ENCODE assay signal across 25 cellular contexts in genomic region chr15:97893988-97894387, GRCh38.
A peak's percentile ranks its signal among the peaks of the same experiment; 100 is the strongest.
DNase-seq lines count a peak whose midpoint lies in the region; ATAC-seq, FAIRE-seq and TF ChIP-seq lines count a peak whose summit lies in the region.
"Had no signal": no experiment of that assay in that cellular context is flagged by ENCODE, and none has a peak within 500 bp of the region (broad histone marks: within the 10 kb centered on the region; RNA-seq: fewer than 3 reads in every experiment).

No MANE protein-coding gene starts in this region.

- H3K79me2 ChIP-seq in HepG2 (ENCODE audit: insufficient read depth, low read length) (no peaks in the 10 kb centered on the region), K562 (ENCODE audit: control insufficient read depth, insufficient read depth, low read length) (no peaks in the 10 kb centered on the region)

- 25% methylated on average over 5 of the region's 5 CpGs for WGBS in HepG2 (ENCODE audit: low lambda C conversion rate)
- 30% methylated on average over 5 of the region's 5 CpGs for WGBS in right lobe of liver (ENCODE audit: insufficient coverage, low coverage, low lambda C conversion rate, missing lambda C conversion rate)
- WGBS in K562 (ENCODE audit: insufficient coverage, low coverage, missing lambda C conversion rate), result 2% methylated on average over 5 of the region's 5 CpGs

- H2AFZ ChIP-seq in HepG2 (ENCODE audit: low read length) (no peak overlapping the region), K562 (ENCODE audit: low read depth, low read length) (0 out of 2 replicates have a peak overlapping the region, but pooled peaks have one; percentile 28)

- H3K4me3 ChIP-seq in HepG2 (replicated peaks in 1 of 3; ENCODE audit: insufficient read depth in 1 of 3, low read depth in 2 of 3, low read length in 3 of 3), result no peak overlapping the region
- H3K4me3 ChIP-seq in right lobe of liver, result no peak overlapping the region
- H3K4me3 ChIP-seq in K562, result no peak overlapping the region
- H3K4me3 ChIP-seq in right atrium auricular region, result no peak overlapping the region
- H3K4me3 ChIP-seq: left ventricle myocardium inferior, psoas muscle, skin epidermis, upper lobe of right lung had no signal

- H3K27ac ChIP-seq in HepG2 (ENCODE audit: extremely low read length, insufficient read depth, low read length) (no peak overlapping the region), right lobe of liver (no peak overlapping the region), K562 (ENCODE audit: extremely low read depth, low read depth, low read length) (no peak overlapping the region), right atrium auricular region (no peak overlapping the region)
- H3K27ac ChIP-seq: left ventricle myocardium inferior, psoas muscle, skin epidermis, upper lobe of right lung had no signal

- intact Hi-C loops in HepG2 (cut with micrococcal nuclease; ENCODE audit: unreplicated experiment) (no loop called here), right lobe of liver (cut with DNase I) (no loop called here), K562 (cut with micrococcal nuclease) (no loop called here)

- H3K27me3 ChIP-seq in HepG2 (ENCODE audit: control insufficient read depth in 1 of 2, insufficient read depth in 2 of 2, low read length in 2 of 2) (no peaks in the 10 kb centered on the region; a peak in 1 of 5 replicates), right lobe of liver (no peaks in the 10 kb centered on the region), K562 (ENCODE audit: control insufficient read depth in 2 of 2, insufficient read depth in 2 of 2, low read length in 2 of 2) (peaks cover 0 to 11% of the 10 kb centered on the region in 2 experiments; a peak in 3 of 5 replicates), right atrium auricular region (no peaks in the 10 kb centered on the region)
- H3K27me3 ChIP-seq: upper lobe of right lung had no signal

- DNase-seq in HepG2 (ENCODE audit: low spot score) (no peak), right lobe of liver (no peak), NCI-H774 (lab: John Stamatoyannopoulos, UW) (peak; percentile 41), K562 (ENCODE audit: extremely low read depth in 1 of 4, low spot score in 3 of 4) (no peak), T1000 (lab: John Stamatoyannopoulos, UW) (no peak), right atrium auricular region (ENCODE audit: low spot score) (no peak)
- DNase-seq: activated CD4-positive, alpha-beta T cell treated with anti-CD3 and anti-CD28 coated beads for 48 hours; activated gamma-delta T cell treated with Interleukin-2 at 50 U/mL for 16 hours; activated T-cell treated with anti-CD3 and anti-CD28 coated beads, Interleukin-2, amount 50 U/mL, for 24 hours; DMS79; foreskin melanocyte; GF-D8; left ventricle myocardium inferior; naive thymus-derived CD4-positive, alpha-beta T cell; NCI-H1694; nucleus accumbens; psoas muscle; stimulated activated CD4-positive, alpha-beta T cell treated with anti-CD3 and anti-CD28 coated beads, Interleukin-2, amount 100 ng/mL, for 24 hours; substantia nigra; upper lobe of right lung had no signal

- POLR2A ChIA-PET in HepG2 (lab: Yijun Ruan, JAX) (no interaction called here), K562 (lab: Yijun Ruan, JAX) (no interaction called here)

- TF ChIP-seq RAD21 in HepG2 (CRISPR knock-in tag; IDR thresholded peaks at IDR 0.05) (no peak), K562 (CRISPR knock-in tag; conservative IDR thresholded peaks at IDR 0.05 in 1 of 2, IDR thresholded peaks at IDR 0.05 in 1 of 2) (no peak)

- TF ChIP-seq CTCF in HepG2 (CRISPR knock-in tag; IDR thresholded peaks at IDR 0.05) (no peak), right lobe of liver (IDR thresholded peaks at IDR 0.05) (no peak), K562 (IDR thresholded peaks at IDR 0.05 in 2 of 3, conservative IDR thresholded peaks at IDR 0.05 in 1 of 3; ENCODE audit: insufficient read depth in 2 of 3, low read depth in 1 of 3, low read length in 3 of 3) (no peak), right atrium auricular region (IDR thresholded peaks at IDR 0.05) (no peak)

- H3K36me3 ChIP-seq in HepG2 (replicated peaks in 1 of 2; ENCODE audit: control insufficient read depth in 1 of 2, insufficient read depth in 2 of 2, low read length in 2 of 2) (no peaks in the 10 kb centered on the region), right lobe of liver (no peaks in the 10 kb centered on the region), K562 (ENCODE audit: control insufficient read depth, insufficient read depth, low read length) (no peaks in the 10 kb centered on the region), right atrium auricular region (no peaks in the 10 kb centered on the region)
- H3K36me3 ChIP-seq: left ventricle myocardium inferior, upper lobe of right lung had no signal

- no peak for TF ChIP-seq EP300 in HepG2 (IDR thresholded peaks at IDR 0.05; ENCODE audit: low read depth in 2 of 2, low read length in 2 of 2)
- TF ChIP-seq EP300 in HepG2 (CRISPR knock-in tag; IDR thresholded peaks at IDR 0.05; ENCODE audit: borderline replicate concordance), result no peak
- no peak for TF ChIP-seq EP300 in K562 (IDR thresholded peaks at IDR 0.05; ENCODE audit: low read length)

- ATAC-seq in HepG2, result no peak
- no peak for ATAC-seq in right lobe of liver
- no peak; the same call in 2 of the 3 replicates for ATAC-seq in K562
- no peak for ATAC-seq in GM19351 (IDR thresholded peaks at IDR 0.05; ENCODE audit: unreplicated experiment)
- ATAC-seq in GM21390 (IDR thresholded peaks at IDR 0.05; ENCODE audit: unreplicated experiment), result no peak
- ATAC-seq: naive thymus-derived CD4-positive, alpha-beta T cell; psoas muscle; SK-N-SH treated with all-trans-retinoic acid at 6 μM for 48 hours; upper lobe of right lung had no signal

- H3K9me3 ChIP-seq in HepG2 (ENCODE audit: low read length), result no peaks in the 10 kb centered on the region
- no peaks in the 10 kb centered on the region for H3K9me3 ChIP-seq in right lobe of liver
- no peaks in the 10 kb centered on the region for H3K9me3 ChIP-seq in K562 (replicated peaks; ENCODE audit: control insufficient read depth, insufficient read depth, low read depth, low read length)
- H3K9me3 ChIP-seq in right atrium auricular region, result no peaks in the 10 kb centered on the region
- H3K9me3 ChIP-seq: left ventricle myocardium inferior, psoas muscle, upper lobe of right lung had no signal

- no peaks in the 10 kb centered on the region; the same call in 1 of the 2 replicates for H3K4me1 ChIP-seq in HepG2 (ENCODE audit: insufficient read depth, low read length)
- H3K4me1 ChIP-seq in right lobe of liver, result peaks cover 0 to 6% (median 0%) of the 10 kb centered on the region in 4 donors
- no peaks in the 10 kb centered on the region for H3K4me1 ChIP-seq in K562 (replicated peaks in 1 of 2; ENCODE audit: control insufficient read depth in 2 of 2, insufficient read depth in 2 of 2, low read length in 2 of 2)
- peaks cover 0 to 11% of the 10 kb centered on the region in 2 donors for H3K4me1 ChIP-seq in right atrium auricular region
- H3K4me1 ChIP-seq: psoas muscle, upper lobe of right lung had no signal

- H4K20me1 ChIP-seq in HepG2 (ENCODE audit: insufficient read depth, low read length), result no peaks in the 10 kb centered on the region
- no peaks in the 10 kb centered on the region for H4K20me1 ChIP-seq in K562 (replicated peaks; ENCODE audit: control insufficient read depth, insufficient read depth, low read length)

- no peak for FAIRE-seq in HepG2 (lab: Jason Lieb, UNC)
- FAIRE-seq in K562 (lab: Jason Lieb, UNC), result no peak
- FAIRE-seq: H1 had no signal

- CTCF ChIA-PET in HepG2 (lab: Yijun Ruan, JAX; ENCODE audit: low intra/inter-chr PET ratio, low total read pairs), result no interaction called here
- CTCF ChIA-PET in K562 (lab: Yijun Ruan, JAX; ENCODE audit: low intra/inter-chr PET ratio), result no interaction called here

- H3K9me1 ChIP-seq in K562 (ENCODE audit: control insufficient read depth, insufficient read depth, low read length), result no peaks in the 10 kb centered on the region

- in situ Hi-C loops in HepG2 (cut with HindIII; ENCODE audit: extremely low pct_ligation_motif_present, low pct_unique_long_range_greater_than_20kb) (no loop called here), K562 (cut with MboI) (no loop called here)

- H3K9ac ChIP-seq in HepG2 (ENCODE audit: insufficient read depth, low read depth, low read length) (no peak overlapping the region), K562 (ENCODE audit: insufficient read depth in 1 of 2, low read depth in 2 of 2, low read length in 2 of 2) (no peak overlapping the region)

- H3K4me2 ChIP-seq in HepG2 (ENCODE audit: low read depth, low read length), result no peak overlapping the region
- H3K4me2 ChIP-seq in K562 (ENCODE audit: insufficient read depth, low read length), result no peak overlapping the region

- TF ChIP-seq POLR2A in HepG2 (IDR thresholded peaks at IDR 0.05; ENCODE audit: insufficient read depth in 1 of 2, low read depth in 2 of 2, low read length in 2 of 2) (no peak), right lobe of liver (IDR thresholded peaks at IDR 0.05) (no peak), K562 (conservative IDR thresholded peaks at IDR 0.05) (no peak)

- no TSS peak for BruUV-seq in HepG2 (replicated peaks; lab: Mats Ljungman, UMichigan)
- BruUV-seq in K562 (replicated peaks; lab: Mats Ljungman, UMichigan), result no TSS peak

TF ChIP-seq in HepG2, 621 proteins besides CTCF, POLR2A, EP300 and RAD21:
- TF ChIP-seq MAFK (conservative IDR thresholded peaks at IDR 0.05 in 1 of 2, IDR thresholded peaks at IDR 0.05 in 1 of 2; ENCODE audit: low read length in 2 of 2), result peak; percentile 82 to 88
- peak; percentile 87 for TF ChIP-seq MAFF (IDR thresholded peaks at IDR 0.05; ENCODE audit: low read depth, low read length)
- TF ChIP-seq ARNT2 (CRISPR knock-in tag; IDR thresholded peaks at IDR 0.05; ENCODE audit: low read depth), result no peak

TF ChIP-seq in K562, 482 proteins besides CTCF, POLR2A, EP300 and RAD21 (continues in another document):
- TF ChIP-seq JUND (IDR thresholded peaks at IDR 0.05; ENCODE audit: borderline replicate concordance, low read depth, low read length) (no peak; the same call in 1 of the 2 replicates), JUND (tag; IDR thresholded peaks at IDR 0.05; ENCODE audit: borderline replicate concordance, low read depth, low read length) (peak; percentile 56; the same call in 1 of the 3 replicates), RHOXF2B (CRISPR knock-in tag; conservative IDR thresholded peaks at IDR 0.05) (no peak), RNF2 (IDR thresholded peaks at IDR 0.05) (no peak)

Comparison
In these comparisons a context has a peak if more than half of its experiments do, and no peak if none do; other contexts are left out.
1. Of the 241 proteins assayed by ChIP-seq in both HepG2 and K562: peak only in HepG2: none; only in K562: MAFG, MEIS2 and NFE2; in both: MAFF and MAFK; in neither: 234; mixed calls (peak in some experiments, not most) for 2.